In genomic region chr5:177546262-177546741, GRCh38 we compare ENCODE assay signal across 1 cellular context.
TF ChIP-seq lines count a peak whose summit lies in the region.

No MANE protein-coding gene starts in this region.

TF ChIP-seq in HCT116, 20 proteins besides CTCF, POLR2A, EP300 and RAD21 (continued from another document):
- no peak for TF ChIP-seq REST (IDR thresholded peaks at IDR 0.05; ENCODE audit: low read depth)
- TF ChIP-seq CEBPB (IDR thresholded peaks at IDR 0.05; ENCODE audit: low read depth), result peak; percentile 44; the same call in 1 of the 2 replicates
- no peak for TF ChIP-seq SRF (IDR thresholded peaks at IDR 0.05; ENCODE audit: low read depth)
